ENCODE assay signal across 9 cellular contexts in genomic region chr5:88884435-88884877, GRCh38. TPM values are rescaled to one million over a fixed set of nuclear protein-coding genes. Genes with fewer than 3 reads are reported as not detected.
A peak's percentile ranks its signal among the peaks of the same experiment; 100 is the strongest.
DNase-seq lines count a peak whose midpoint lies in the region; ATAC-seq and TF ChIP-seq lines count a peak whose summit lies in the region.
"Had no signal": no experiment of that assay in that cellular context is flagged by ENCODE, and none has a peak within 500 bp of the region (broad histone marks: within the 10 kb centered on the region; RNA-seq: fewer than 3 reads in every experiment).

No MANE protein-coding gene starts in this region.

- H3K4me1 Mint-ChIP-seq in activated naive CD8-positive, alpha-beta T cell treated with anti-CD3 and anti-CD28 coated beads, Interleukin-2, amount 50 U/mL, for 24 hours: peaks cover 28% of the 10 kb centered on the region

- H3K27me3 ChIP-seq in heart right ventricle (no peaks in the 10 kb centered on the region), layer of hippocampus (ENCODE audit: control insufficient read depth, insufficient read depth, low read length) (no peaks in the 10 kb centered on the region), tibial nerve (no peaks in the 10 kb centered on the region)

- H3K36me3 Mint-ChIP-seq in activated naive CD8-positive, alpha-beta T cell treated with anti-CD3 and anti-CD28 coated beads, Interleukin-2, amount 50 U/mL, for 24 hours (ENCODE audit: low read depth): no peaks in the 10 kb centered on the region

- H3K27ac Mint-ChIP-seq in activated naive CD8-positive, alpha-beta T cell treated with anti-CD3 and anti-CD28 coated beads, Interleukin-2, amount 50 U/mL, for 24 hours: peak overlapping the region; percentile 69

- no peaks in the 10 kb centered on the region for H3K9me3 Mint-ChIP-seq in activated naive CD8-positive, alpha-beta T cell treated with anti-CD3 and anti-CD28 coated beads, Interleukin-2, amount 50 U/mL, for 24 hours

- WGBS in heart right ventricle, 2 donors: 5 to 6% methylated on average over 10 of the region's 10 CpGs
- WGBS in tibial nerve, 2 donors: 10 to 11% methylated on average over 10 of the region's 10 CpGs

- TF ChIP-seq CTCF in heart right ventricle (IDR thresholded peaks at IDR 0.05) (no peak), tibial nerve (IDR thresholded peaks at IDR 0.05) (no peak)

- H3K27ac ChIP-seq in heart right ventricle (peak overlapping the region; percentile 71 to 95 (median 91)), layer of hippocampus (ENCODE audit: low read depth, low read length) (peak overlapping the region; percentile 88), tibial nerve (peak overlapping the region in 3 of 4 donors; percentile 71 to 89 (median 85))
- H3K27ac ChIP-seq: epithelial cell of prostate had no signal

- TF ChIP-seq EP300 in tibial nerve (IDR thresholded peaks at IDR 0.05): no peak

- ATAC-seq in heart right ventricle: peak in 1 of 8 donors; percentile 5
- ATAC-seq in activated naive CD8-positive, alpha-beta T cell treated with anti-CD3 and anti-CD28 coated beads, Interleukin-2, amount 50 U/mL, for 24 hours: no peak
- ATAC-seq in HG02798 (IDR thresholded peaks at IDR 0.05; ENCODE audit: poor library complexity, unreplicated experiment): no peak

- H3K36me3 ChIP-seq in heart right ventricle: no peaks in the 10 kb centered on the region
- no peaks in the 10 kb centered on the region for H3K36me3 ChIP-seq in tibial nerve

- no peak for DNase-seq in heart right ventricle
- no peak for DNase-seq in cardiac septum (ENCODE audit: low spot score)
- DNase-seq in activated naive CD8-positive, alpha-beta T cell treated with anti-CD3 and anti-CD28 coated beads, Interleukin-2, amount 50 U/mL, for 24 hours: no peak
- DNase-seq in tibial nerve (ENCODE audit: low spot score in 2 of 2): no peak
- no peak for DNase-seq in mesenteric fat pad (ENCODE audit: low spot score)
- DNase-seq in LoVo (ENCODE audit: low spot score): no peak

- peaks cover 79% of the 10 kb centered on the region for H3K27me3 Mint-ChIP-seq in activated naive CD8-positive, alpha-beta T cell treated with anti-CD3 and anti-CD28 coated beads, Interleukin-2, amount 50 U/mL, for 24 hours

- peak overlapping the region; percentile 53 to 83 (median 69) for H3K4me3 ChIP-seq in heart right ventricle
- peak overlapping the region; percentile 51 to 63 (median 52) for H3K4me3 ChIP-seq in tibial nerve

- peak overlapping the region; percentile 90 for H3K4me3 Mint-ChIP-seq in activated naive CD8-positive, alpha-beta T cell treated with anti-CD3 and anti-CD28 coated beads, Interleukin-2, amount 50 U/mL, for 24 hours

- no peaks in the 10 kb centered on the region for H3K9me3 ChIP-seq in heart right ventricle
- H3K9me3 ChIP-seq in tibial nerve: no peaks in the 10 kb centered on the region

- TF ChIP-seq POLR2A in tibial nerve (IDR thresholded peaks at IDR 0.05): no peak

- intact Hi-C loops in heart right ventricle (cut with DNase I) (loop anchor here in 8 of 10 donors (2.0 to 10.0 kb wide), 11 partner anchors 47 to 1380 kb away; no protein-coding TSS in a partner anchor), cardiac septum (cut with DNase I) (loop anchor here (2.0 to 10.0 kb wide), 3 partner anchors 98 to 1050 kb away; no protein-coding TSS in a partner anchor)

- H3K4me1 ChIP-seq in heart right ventricle: peaks cover 4 to 52% (median 40%) of the 10 kb centered on the region in 9 donors
- H3K4me1 ChIP-seq in tibial nerve: peaks cover 0 to 32% (median 2%) of the 10 kb centered on the region in 4 donors

RNA-seq across cellular contexts. Expression of gene MEF2C, which starts 1.5 kb away (rescaled TPM):
- total RNA-seq in heart right ventricle: 10 to 100 TPM; 38.8 to 88.7 (median 70.0) TPM
- polyA plus RNA-seq in heart right ventricle: 10 to 100 TPM; 11.2 to 25.6 TPM
- 64.6 TPM for total RNA-seq in cardiac septum
- 10 to 100 TPM; 16.5 to 40.8 (median 29.1) TPM for total RNA-seq in tibial nerve
- 62.2 TPM for total RNA-seq in mesenteric fat pad
